In the genomic region with DNA sequence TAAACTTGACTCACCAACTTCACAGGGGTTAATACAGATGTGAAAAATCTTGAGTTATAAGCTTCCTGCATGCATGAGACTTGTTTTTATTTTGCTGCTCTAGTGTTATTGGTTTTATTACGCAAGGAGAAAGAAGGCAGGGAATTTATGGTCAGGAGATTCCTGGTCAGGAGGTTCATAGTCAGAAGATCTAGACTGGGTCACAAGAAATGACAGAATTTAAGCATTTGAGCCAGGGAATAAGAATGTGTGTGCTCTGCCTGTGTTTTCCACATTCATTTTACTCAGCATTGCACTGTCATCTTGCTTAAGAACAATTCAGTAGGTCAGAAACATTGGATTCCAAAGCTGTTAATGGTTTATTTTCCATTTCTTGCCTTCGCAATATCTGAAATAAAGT, we compare ENCODE assay signal across 1 cellular context.
TF ChIP-seq lines count a peak whose summit lies in the region.

No MANE protein-coding gene starts in this region.

TF ChIP-seq in GM23338, 12 proteins besides CTCF, POLR2A, EP300 and RAD21 (continued from another document):
- TF ChIP-seq, protein P1, sequence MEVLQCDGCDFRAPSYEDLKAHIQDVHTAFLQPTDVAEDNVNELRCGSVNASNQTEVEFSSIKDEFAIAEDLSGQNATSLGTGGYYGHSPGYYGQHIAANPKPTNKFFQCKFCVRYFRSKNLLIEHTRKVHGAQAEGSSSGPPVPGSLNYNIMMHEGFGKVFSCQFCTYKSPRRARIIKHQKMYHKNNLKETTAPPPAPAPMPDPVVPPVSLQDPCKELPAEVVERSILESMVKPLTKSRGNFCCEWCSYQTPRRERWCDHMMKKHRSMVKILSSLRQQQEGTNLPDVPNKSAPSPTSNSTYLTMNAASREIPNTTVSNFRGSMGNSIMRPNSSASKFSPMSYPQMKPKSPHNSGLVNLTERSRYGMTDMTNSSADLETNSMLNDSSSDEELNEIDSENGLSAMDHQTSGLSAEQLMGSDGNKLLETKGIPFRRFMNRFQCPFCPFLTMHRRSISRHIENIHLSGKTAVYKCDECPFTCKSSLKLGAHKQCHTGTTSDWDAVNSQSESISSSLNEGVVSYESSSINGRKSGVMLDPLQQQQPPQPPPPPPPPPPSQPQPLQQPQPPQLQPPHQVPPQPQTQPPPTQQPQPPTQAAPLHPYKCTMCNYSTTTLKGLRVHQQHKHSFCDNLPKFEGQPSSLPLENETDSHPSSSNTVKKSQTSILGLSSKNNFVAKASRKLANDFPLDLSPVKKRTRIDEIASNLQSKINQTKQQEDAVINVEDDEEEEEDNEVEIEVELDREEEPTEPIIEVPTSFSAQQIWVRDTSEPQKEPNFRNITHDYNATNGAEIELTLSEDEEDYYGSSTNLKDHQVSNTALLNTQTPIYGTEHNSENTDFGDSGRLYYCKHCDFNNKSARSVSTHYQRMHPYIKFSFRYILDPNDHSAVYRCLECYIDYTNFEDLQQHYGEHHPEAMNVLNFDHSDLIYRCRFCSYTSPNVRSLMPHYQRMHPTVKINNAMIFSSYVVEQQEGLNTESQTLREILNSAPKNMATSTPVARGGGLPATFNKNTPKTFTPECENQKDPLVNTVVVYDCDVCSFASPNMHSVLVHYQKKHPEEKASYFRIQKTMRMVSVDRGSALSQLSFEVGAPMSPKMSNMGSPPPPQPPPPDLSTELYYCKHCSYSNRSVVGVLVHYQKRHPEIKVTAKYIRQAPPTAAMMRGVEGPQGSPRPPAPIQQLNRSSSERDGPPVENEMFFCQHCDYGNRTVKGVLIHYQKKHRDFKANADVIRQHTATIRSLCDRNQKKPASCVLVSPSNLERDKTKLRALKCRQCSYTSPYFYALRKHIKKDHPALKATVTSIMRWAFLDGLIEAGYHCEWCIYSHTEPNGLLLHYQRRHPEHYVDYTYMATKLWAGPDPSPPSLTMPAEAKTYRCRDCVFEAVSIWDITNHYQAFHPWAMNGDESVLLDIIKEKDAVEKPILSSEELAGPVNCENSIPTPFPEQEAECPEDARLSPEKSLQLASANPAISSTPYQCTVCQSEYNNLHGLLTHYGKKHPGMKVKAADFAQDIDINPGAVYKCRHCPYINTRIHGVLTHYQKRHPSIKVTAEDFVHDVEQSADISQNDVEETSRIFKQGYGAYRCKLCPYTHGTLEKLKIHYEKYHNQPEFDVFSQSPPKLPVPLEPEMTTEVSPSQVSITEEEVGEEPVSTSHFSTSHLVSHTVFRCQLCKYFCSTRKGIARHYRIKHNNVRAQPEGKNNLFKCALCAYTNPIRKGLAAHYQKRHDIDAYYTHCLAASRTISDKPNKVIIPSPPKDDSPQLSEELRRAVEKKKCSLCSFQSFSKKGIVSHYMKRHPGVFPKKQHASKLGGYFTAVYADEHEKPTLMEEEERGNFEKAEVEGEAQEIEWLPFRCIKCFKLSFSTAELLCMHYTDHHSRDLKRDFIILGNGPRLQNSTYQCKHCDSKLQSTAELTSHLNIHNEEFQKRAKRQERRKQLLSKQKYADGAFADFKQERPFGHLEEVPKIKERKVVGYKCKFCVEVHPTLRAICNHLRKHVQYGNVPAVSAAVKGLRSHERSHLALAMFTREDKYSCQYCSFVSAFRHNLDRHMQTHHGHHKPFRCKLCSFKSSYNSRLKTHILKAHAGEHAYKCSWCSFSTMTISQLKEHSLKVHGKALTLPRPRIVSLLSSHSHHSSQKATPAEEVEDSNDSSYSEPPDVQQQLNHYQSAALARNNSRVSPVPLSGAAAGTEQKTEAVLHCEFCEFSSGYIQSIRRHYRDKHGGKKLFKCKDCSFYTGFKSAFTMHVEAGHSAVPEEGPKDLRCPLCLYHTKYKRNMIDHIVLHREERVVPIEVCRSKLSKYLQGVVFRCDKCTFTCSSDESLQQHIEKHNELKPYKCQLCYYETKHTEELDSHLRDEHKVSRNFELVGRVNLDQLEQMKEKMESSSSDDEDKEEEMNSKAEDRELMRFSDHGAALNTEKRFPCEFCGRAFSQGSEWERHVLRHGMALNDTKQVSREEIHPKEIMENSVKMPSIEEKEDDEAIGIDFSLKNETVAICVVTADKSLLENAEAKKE (CRISPR knock-in tag; IDR thresholded peaks at IDR 0.05), result no peak
